In the genomic region with DNA sequence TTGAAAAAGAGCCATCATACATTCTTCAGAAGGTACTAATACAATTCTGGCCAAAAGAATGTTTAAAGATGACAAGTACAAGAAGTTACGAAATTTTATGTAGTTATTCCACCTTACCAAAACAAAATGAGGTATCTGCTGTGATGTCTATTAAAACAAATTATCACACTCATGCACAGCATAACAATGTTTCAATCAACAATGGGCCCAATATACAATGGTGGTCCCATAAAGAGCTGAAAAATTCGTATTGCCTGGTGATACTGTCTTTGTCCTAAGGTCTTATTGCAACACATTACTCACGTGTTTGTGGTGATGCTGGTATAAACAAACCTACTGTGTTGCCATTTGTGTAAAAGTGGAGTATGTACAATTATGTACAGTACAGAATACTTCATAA, we compare ENCODE assay signal across 23 cellular contexts.
DNase-seq lines count a peak whose midpoint lies in the region; TF ChIP-seq lines count a peak whose summit lies in the region.
"Had no signal": no experiment of that assay in that cellular context is flagged by ENCODE, and none has a peak within 500 bp of the region (broad histone marks: within the 10 kb centered on the region; RNA-seq: fewer than 3 reads in every experiment).

No MANE protein-coding gene starts in this region.

- H3K9ac ChIP-seq in adipocyte (ENCODE audit: low read length), result no peak overlapping the region

- peak; percentile 77 for DNase-seq in ELR (ENCODE audit: low read depth)
- peak; percentile 60 for DNase-seq in adipocyte (ENCODE audit: low read depth)
- peak; percentile 29 for DNase-seq in fibroblast of pulmonary artery (ENCODE audit: low read depth)
- DNase-seq in DMS114 treated with DMSO at 0.1 percent for 48 hours (lab: John Stamatoyannopoulos, UW; ENCODE audit: unreplicated experiment), result no peak
- no peak for DNase-seq in NCI-H1930 (lab: John Stamatoyannopoulos, UW)
- DNase-seq in NAMALWA (ENCODE audit: low spot score), result no peak
- DNase-seq in D341Med (ENCODE audit: low spot score), result no peak
- DNase-seq: activated CD4-positive, alpha-beta T cell treated with anti-CD3 and anti-CD28 coated beads for 36 hours; body of pancreas; CD4-positive, alpha-beta T cell; effector memory CD8-positive, alpha-beta T cell; esophagus squamous epithelium; heart left ventricle; KG1; left lung; naive thymus-derived CD8-positive, alpha-beta T cell; NCI-H1092 treated with DMSO at 0.1 percent for 48 hours; NCI-H2081; NCI-H510A; retina; T-cell; upper lobe of left lung had no signal

- H2AFZ ChIP-seq in ACC112 (ENCODE audit: low read length, unreplicated experiment), result no peak overlapping the region

- no peaks in the 10 kb centered on the region for H3K9me3 ChIP-seq in adipocyte (ENCODE audit: control insufficient read depth, low read length)
- H3K9me3 ChIP-seq: body of pancreas, esophagus squamous epithelium, heart left ventricle, left lung, upper lobe of left lung had no signal

- peak overlapping the region; percentile 42; the same call in 1 of the 2 replicates for H3K27ac ChIP-seq in ACC112 (ENCODE audit: low read depth, low read length)
- H3K27ac ChIP-seq: body of pancreas, esophagus squamous epithelium, heart left ventricle, left lung, upper lobe of left lung had no signal

- no peaks in the 10 kb centered on the region for H3K36me3 ChIP-seq in ACC112 (ENCODE audit: insufficient read depth, low read length)
- no peaks in the 10 kb centered on the region for H3K36me3 ChIP-seq in adipocyte (ENCODE audit: control insufficient read depth, insufficient read depth, low read length, severe bottlenecking)
- H3K36me3 ChIP-seq: esophagus squamous epithelium, heart left ventricle, left lung, upper lobe of left lung had no signal

- TF ChIP-seq CTCF in fibroblast of pulmonary artery (IDR thresholded peaks at IDR 0.05; ENCODE audit: low read length, missing control alignments), result no peak

- H3K79me2 ChIP-seq in ACC112 (ENCODE audit: control insufficient read depth, insufficient read depth, low read length, unreplicated experiment), result peaks cover 13% of the 10 kb centered on the region

- H3K4me1 ChIP-seq in ACC112 (ENCODE audit: control insufficient read depth, insufficient read depth, low read length, unreplicated experiment) (peaks cover 31% of the 10 kb centered on the region), adipocyte (ENCODE audit: control insufficient read depth, insufficient read depth, low read length) (peaks cover 24% of the 10 kb centered on the region)

- H3K27me3 ChIP-seq in ACC112 (ENCODE audit: insufficient read depth, low read length) (no peaks in the 10 kb centered on the region), adipocyte (replicated peaks; ENCODE audit: control insufficient read depth, insufficient read depth, low read length) (no peaks in the 10 kb centered on the region)
- H3K27me3 ChIP-seq: body of pancreas, esophagus squamous epithelium, heart left ventricle, left lung, upper lobe of left lung had no signal

- H3K4me3 ChIP-seq in ACC112 (ENCODE audit: low read depth, low read length) (no peak overlapping the region), adipocyte (ENCODE audit: low read length) (no peak overlapping the region), fibroblast of pulmonary artery (replicated peaks; ENCODE audit: low read depth, low read length) (no peak overlapping the region)
- H3K4me3 ChIP-seq: body of pancreas, esophagus squamous epithelium, heart left ventricle, left lung, upper lobe of left lung had no signal

Comparison
In these comparisons a context has a peak if more than half of its experiments do, and no peak if none do; other contexts are left out.
1. DNase-seq: peak in ELR (single experiment), adipocyte (single experiment) and fibroblast of pulmonary artery (single experiment); none in DMS114 treated with DMSO at 0.1 percent for 48 hours (single experiment), NCI-H1930 (0 of 2), NAMALWA (single experiment) and D341Med (single experiment).